10 cellular contexts compared by ENCODE assay signal in genomic region chr1:183870351-183871077, GRCh38.
A peak's percentile ranks its signal among the peaks of the same experiment; 100 is the strongest.
DNase-seq lines count a peak whose midpoint lies in the region; ATAC-seq and TF ChIP-seq lines count a peak whose summit lies in the region.
"Had no signal": no experiment of that assay in that cellular context is flagged by ENCODE, and none has a peak within 500 bp of the region (broad histone marks: within the 10 kb centered on the region; RNA-seq: fewer than 3 reads in every experiment).

No MANE protein-coding gene starts in this region.

- TF ChIP-seq CTCF in cardiac fibroblast (IDR thresholded peaks at IDR 0.05; ENCODE audit: low read depth, low read length) (no peak), hepatocyte (IDR thresholded peaks at IDR 0.05; ENCODE audit: poor library complexity) (no peak), spleen (IDR thresholded peaks at IDR 0.05 in 8 of 11, conservative IDR thresholded peaks at IDR 0.05 in 3 of 11) (no peak)

- WGBS in hepatocyte (ENCODE audit: low lambda C conversion rate, missing lambda C conversion rate) = 92% methylated on average over 11 of the region's 15 CpGs
- WGBS in spleen, 5 donors = 58 to 92% (median 75%) methylated on average over 10 to 15 of the region's 15 CpGs

- H3K4me2 ChIP-seq in hepatocyte = no peak overlapping the region

- no peaks in the 10 kb centered on the region for H3K36me3 ChIP-seq in hepatocyte (replicated peaks; ENCODE audit: insufficient read depth, low read depth)
- H3K36me3 ChIP-seq in spleen = peaks cover 0 to 14% (median 0%) of the 10 kb centered on the region in 6 donors

- no peak overlapping the region for H2AFZ ChIP-seq in hepatocyte

- H3K9me3 ChIP-seq in hepatocyte (ENCODE audit: low read depth) (no peaks in the 10 kb centered on the region), spleen (no peaks in the 10 kb centered on the region)

- H3K4me1 ChIP-seq in hepatocyte (ENCODE audit: insufficient read depth) (peaks cover 39% of the 10 kb centered on the region), spleen (peaks cover 18 to 64% (median 52%) of the 10 kb centered on the region in 6 donors)

- H3K27me3 ChIP-seq in hepatocyte (no peaks in the 10 kb centered on the region), spleen (replicated peaks in 1 of 7) (no peaks in the 10 kb centered on the region)

- DNase-seq in cardiac fibroblast (ENCODE audit: low read depth in 2 of 2) (peak; percentile 58 to 86), hepatocyte (ENCODE audit: low spot score) (no peak), spleen (no peak), DMS79 treated with DMSO at 0.1 percent for 48 hours (lab: John Stamatoyannopoulos, UW) (no peak), NCI-H2029 treated with DMSO at 0.1 percent for 48 hours (lab: John Stamatoyannopoulos, UW) (no peak), activated gamma-delta T cell (lab: John Stamatoyannopoulos, UW) (no peak)
- DNase-seq: activated CD8-positive, alpha-beta memory T cell treated with anti-CD3 and anti-CD28 coated beads, Interleukin-2, amount 50 U/mL, for 4 hours; MV-4-11 had no signal

- peak; percentile 39 for ATAC-seq in GM19035 (IDR thresholded peaks at IDR 0.05; ENCODE audit: unreplicated experiment)
- no peak for ATAC-seq in HG02571 (IDR thresholded peaks at IDR 0.05; ENCODE audit: unreplicated experiment)

- H3K79me2 ChIP-seq in hepatocyte = peaks cover 8% of the 10 kb centered on the region

- H3K9me2 ChIP-seq in hepatocyte (replicated peaks; ENCODE audit: insufficient read depth) = no peaks in the 10 kb centered on the region

- TF ChIP-seq POLR2A in spleen (IDR thresholded peaks at IDR 0.05) = no peak

- intact Hi-C loops in spleen (cut with DNase I; ENCODE audit: low total_unique reads) = no loop called here

- no peaks in the 10 kb centered on the region for H4K20me1 ChIP-seq in hepatocyte (ENCODE audit: insufficient read depth, poor library complexity, severe bottlenecking)

- H3K4me3 ChIP-seq in cardiac fibroblast (replicated peaks in 1 of 2; ENCODE audit: low read depth in 2 of 2, low read length in 2 of 2) (no peak overlapping the region), hepatocyte (no peak overlapping the region), spleen (no peak overlapping the region)

- peak overlapping the region; percentile 14 for H3K27ac ChIP-seq in hepatocyte
- peak overlapping the region; percentile 21 to 81 (median 74) for H3K27ac ChIP-seq in spleen

Comparison
In these comparisons a context has a peak if more than half of its experiments do, and no peak if none do; other contexts are left out.
1. DNase-seq: peak in cardiac fibroblast (2 of 2); none in hepatocyte (single experiment), spleen (single experiment), DMS79 treated with DMSO at 0.1 percent for 48 hours (single experiment), NCI-H2029 treated with DMSO at 0.1 percent for 48 hours (single experiment) and activated gamma-delta T cell (single experiment).